ENCODE assay signal across 24 cellular contexts in genomic region chr16:55294129-55294528, GRCh38. TPM values are rescaled to one million over a fixed set of nuclear protein-coding genes. Genes with fewer than 3 reads are reported as not detected.
DNase-seq lines count a peak whose midpoint lies in the region; ATAC-seq and TF ChIP-seq lines count a peak whose summit lies in the region.
"Had no signal": no experiment of that assay in that cellular context is flagged by ENCODE, and none has a peak within 500 bp of the region (broad histone marks: within the 10 kb centered on the region; RNA-seq: fewer than 3 reads in every experiment).

No MANE protein-coding gene starts in this region.

- no peak overlapping the region for H2BK20ac ChIP-seq in H9 (ENCODE audit: low read depth, low read length, poor library complexity, severe bottlenecking)

- in situ Hi-C loops in transverse colon (cut with MboI; ENCODE audit: low pct_ligation_motif_present in 1 of 4, low pct_unique_long_range_greater_than_20kb in 1 of 4, low sequenced_read_pairs in 3 of 4), result no loop called here

- no peak overlapping the region for H2AK5ac ChIP-seq in H9 (ENCODE audit: insufficient read length, low read length)

- intact Hi-C loops in transverse colon (cut with DNase I; ENCODE audit: low total_unique reads), result no loop called here

- no peak overlapping the region for H2BK15ac ChIP-seq in H9 (ENCODE audit: low read depth, low read length)

- no peak overlapping the region for H2BK12ac ChIP-seq in H9 (ENCODE audit: insufficient read length, low read depth, low read length)

- WGBS in H9 (ENCODE audit: extremely low coverage, insufficient read length, low lambda C conversion rate), result no CpG with 5 or more reads among the region's 4 CpGs
- WGBS in transverse colon (ENCODE audit: low coverage in 1 of 2), 2 donors, result 77 to 79% methylated on average over 4 of the region's 4 CpGs

- no peak overlapping the region for H4K5ac ChIP-seq in H9 (ENCODE audit: insufficient read length, low read depth, low read length)

- no peak overlapping the region for H3K27ac Mint-ChIP-seq in H9
- H3K27ac Mint-ChIP-seq: activated T-helper 2 cell treated with anti-CD3 and anti-CD28 coated beads, Interferon-gamma antibody, Interleukin-2, Interleukin-4, amounts not matched to agents 10 μg/mL and 5 μg/mL and 100 μg/mL, durations not matched to agents 14 hours and 24 hours and 36 hours; immature natural killer cell; natural killer cell had no signal

- no peak overlapping the region for H3K27ac ChIP-seq in BLaER1
- H3K27ac ChIP-seq in H9 (ENCODE audit: insufficient read length, low read depth, low read length), result no peak overlapping the region
- H3K27ac ChIP-seq in RWPE2 (ENCODE audit: poor library complexity, severe bottlenecking), result no peak overlapping the region
- no peak overlapping the region for H3K27ac ChIP-seq in transverse colon
- H3K27ac ChIP-seq: cardiac muscle cell, dorsolateral prefrontal cortex, prostate gland had no signal

- no peaks in the 10 kb centered on the region for H4K20me1 ChIP-seq in BLaER1
- no peaks in the 10 kb centered on the region for H4K20me1 ChIP-seq in H9 (ENCODE audit: control insufficient read depth, insufficient read depth, insufficient read length)

- peaks cover 6% of the 10 kb centered on the region in 2 experiments; a peak in 4 of 5 replicates for H3K9me3 Mint-ChIP-seq in H9
- H3K9me3 Mint-ChIP-seq: activated T-helper 2 cell treated with anti-CD3 and anti-CD28 coated beads, Interferon-gamma antibody, Interleukin-2, Interleukin-4, amounts not matched to agents 10 μg/mL and 5 μg/mL and 100 μg/mL, durations not matched to agents 14 hours and 24 hours and 36 hours had no signal

- H3K79me2 ChIP-seq in H9 (ENCODE audit: insufficient read depth, low read length), result no peaks in the 10 kb centered on the region

- no peak overlapping the region for H3K23ac ChIP-seq in H9 (ENCODE audit: insufficient read length, low read depth, low read length)

- TF ChIP-seq POLR2A in transverse colon (IDR thresholded peaks at IDR 0.05), result no peak

- H3K56ac ChIP-seq in H9 (ENCODE audit: insufficient read length, low read depth, low read length), result no peak overlapping the region

- H4K91ac ChIP-seq in H9 (ENCODE audit: insufficient read length, low read depth, low read length), result no peak overlapping the region

- no peak for ATAC-seq in RWPE2 (ENCODE audit: low read depth)
- ATAC-seq: activated CD4-positive, CD25-positive, alpha-beta regulatory T cell treated with anti-CD3 and anti-CD28 coated beads, Interleukin-2, amount 50 U/mL, for 24 hours; natural killer cell had no signal

- peaks cover 3% of the 10 kb centered on the region for H3K27me3 Mint-ChIP-seq in H9 (ENCODE audit: low read depth)

- peaks cover 11% of the 10 kb centered on the region; the same call in 1 of the 2 replicates for H3K9me3 ChIP-seq in BLaER1
- no peaks in the 10 kb centered on the region for H3K9me3 ChIP-seq in H9 (ENCODE audit: control insufficient read depth, low read depth, low read length)
- no peaks in the 10 kb centered on the region for H3K9me3 ChIP-seq in RWPE2 (ENCODE audit: severe bottlenecking)
- H3K9me3 ChIP-seq in transverse colon, result no peaks in the 10 kb centered on the region
- H3K9me3 ChIP-seq: prostate gland had no signal

- no peak overlapping the region for H4K8ac ChIP-seq in H9 (replicated peaks; ENCODE audit: insufficient read length, low read depth, low read length)

- no peaks in the 10 kb centered on the region for H3K79me1 ChIP-seq in H9 (ENCODE audit: insufficient read depth, low read depth, low read length, poor library complexity, severe bottlenecking)

- no peak overlapping the region for H2BK120ac ChIP-seq in H9 (ENCODE audit: low read depth, low read length, poor library complexity, severe bottlenecking)

- TF ChIP-seq EP300 in transverse colon (IDR thresholded peaks at IDR 0.05; ENCODE audit: low read depth), result no peak

- peaks cover 0 to 6% (median 3%) of the 10 kb centered on the region in 3 experiments; a peak in 4 of 7 replicates for H3K36me3 Mint-ChIP-seq in H9 (ENCODE audit: insufficient read depth in 1 of 3, low read depth in 3 of 3)
- H3K36me3 Mint-ChIP-seq: immature natural killer cell, natural killer cell had no signal

- no peak overlapping the region for H2BK5ac ChIP-seq in H9 (ENCODE audit: insufficient read length, low read length)

- no peak overlapping the region for H2AFZ ChIP-seq in H9 (ENCODE audit: low read length)

- no peak overlapping the region for H3K9ac ChIP-seq in BLaER1
- no peak overlapping the region for H3K9ac ChIP-seq in H9 (ENCODE audit: extremely low read depth, insufficient read length, low read length)

- H3K23me2 ChIP-seq in H9 (ENCODE audit: insufficient read length, low read depth, low read length, poor library complexity, severe bottlenecking), result no peaks in the 10 kb centered on the region

- H3K27me3 ChIP-seq in BLaER1 (no peaks in the 10 kb centered on the region), H9 (ENCODE audit: insufficient read depth, low read length) (no peaks in the 10 kb centered on the region), RWPE2 (ENCODE audit: insufficient read depth, poor library complexity, severe bottlenecking) (no peaks in the 10 kb centered on the region), kidney epithelial cell (ENCODE audit: control insufficient read depth, insufficient read depth, low read length) (no peaks in the 10 kb centered on the region), transverse colon (no peaks in the 10 kb centered on the region)
- H3K27me3 ChIP-seq: cardiac muscle cell had no signal

- H3K18ac ChIP-seq in H9 (ENCODE audit: insufficient read length, low read depth, low read length), result no peak overlapping the region

- no peak overlapping the region for H3K14ac ChIP-seq in H9 (ENCODE audit: insufficient read depth, low read length)

- no peak overlapping the region for H3K4me3 Mint-ChIP-seq in H9
- H3K4me3 Mint-ChIP-seq: immature natural killer cell, natural killer cell had no signal

- H3K36me3 ChIP-seq in BLaER1, result no peaks in the 10 kb centered on the region
- no peaks in the 10 kb centered on the region for H3K36me3 ChIP-seq in RWPE2 (ENCODE audit: low read depth)
- H3K36me3 ChIP-seq in kidney epithelial cell (ENCODE audit: control insufficient read depth, insufficient read depth, low read length), result no peaks in the 10 kb centered on the region
- no peaks in the 10 kb centered on the region for H3K36me3 ChIP-seq in transverse colon
- H3K36me3 ChIP-seq: cardiac muscle cell, prostate gland had no signal

- H3K4ac ChIP-seq in H9 (ENCODE audit: low read depth, low read length), result no peak overlapping the region

- DNase-seq in H9, result no peak
- DNase-seq in RWPE2 (ENCODE audit: low spot score), result no peak
- DNase-seq in kidney epithelial cell (ENCODE audit: low read depth), result no peak
- no peak for DNase-seq in transverse colon
- no peak for DNase-seq in T1000 (lab: John Stamatoyannopoulos, UW)
- no peak for DNase-seq in activated effector memory CD4-positive, alpha-beta T cell treated with Interleukin-2 at 50 U/mL for 16 hours
- DNase-seq in NCI-H226, result no peak
- DNase-seq: activated CD8-positive, alpha-beta memory T cell treated with anti-CD3 and anti-CD28 coated beads for 24 hours; COR-L47; dorsolateral prefrontal cortex; erythroblast; immature natural killer cell; natural killer cell; NCI-H1930; NCI-H446; SIG-M5 had no signal

- H3K4me1 Mint-ChIP-seq in H9, result peaks cover 31 to 38% of the 10 kb centered on the region in 2 experiments
- H3K4me1 Mint-ChIP-seq: immature natural killer cell, natural killer cell had no signal

- 0 out of 2 replicates have a peak overlapping the region, but pooled peaks have one; percentile 21 for H3K4me2 ChIP-seq in BLaER1
- H3K4me2 ChIP-seq in H9 (ENCODE audit: insufficient read depth, insufficient read length, low read length), result no peak overlapping the region

- H3T11ph ChIP-seq in H9 (ENCODE audit: low read length), result no peak overlapping the region

- peaks cover 12% of the 10 kb centered on the region for H3K4me1 ChIP-seq in BLaER1
- peaks cover 6% of the 10 kb centered on the region; the same call in 1 of the 2 replicates for H3K4me1 ChIP-seq in H9 (ENCODE audit: insufficient read depth, low read length)
- peaks cover 16% of the 10 kb centered on the region for H3K4me1 ChIP-seq in RWPE2 (ENCODE audit: insufficient read depth, poor library complexity, severe bottlenecking)
- H3K4me1 ChIP-seq in transverse colon, result no peaks in the 10 kb centered on the region
- H3K4me1 ChIP-seq: prostate gland had no signal

- peak; percentile 60 for TF ChIP-seq CTCF in H9 (conservative IDR thresholded peaks at IDR 0.05)
- peak; percentile 33 for TF ChIP-seq CTCF in RWPE2 (IDR thresholded peaks at IDR 0.05; ENCODE audit: poor library complexity, severe bottlenecking)
- TF ChIP-seq CTCF in kidney epithelial cell (IDR thresholded peaks at IDR 0.05; ENCODE audit: insufficient read depth, low read length, poor library complexity, severe bottlenecking), result peak; percentile 15
- no peak for TF ChIP-seq CTCF in transverse colon (IDR thresholded peaks at IDR 0.05)

- no peak overlapping the region for H3K4me3 ChIP-seq in BLaER1
- no peak overlapping the region for H3K4me3 ChIP-seq in RWPE2 (ENCODE audit: severe bottlenecking)
- H3K4me3 ChIP-seq in kidney epithelial cell (ENCODE audit: low read depth, low read length), result no peak overlapping the region
- no peak overlapping the region for H3K4me3 ChIP-seq in transverse colon
- H3K4me3 ChIP-seq: cardiac muscle cell, dorsolateral prefrontal cortex, prostate gland had no signal

RNA-seq across cellular contexts. Expression of gene IRX6, which starts 29.9 kb away (rescaled TPM):
- total RNA-seq in H9 (2021), result not detected in 2 replicates
- 0.41 and 1.3 TPM in 2 replicates for total RNA-seq in kidney epithelial cell
- 1 to 10 TPM in 1 of 4 donors, not detected in 3; 1.1 TPM for total RNA-seq in transverse colon
- total RNA-seq: activated T-helper 2 cell treated with anti-CD3 and anti-CD28 coated beads, Interferon-gamma antibody, Interleukin-2, Interleukin-4, amounts not matched to agents 10 μg/mL and 5 μg/mL and 100 μg/mL, durations not matched to agents 14 hours and 24 hours and 36 hours; G401; glomerular endothelial cell; natural killer cell; T-helper 2 cell treated with Interferon-gamma antibody and Interleukin-4, amounts not matched to agents 100 ng/mL and 5 ng/mL, for 36 hours had no signal

Comparison
In these comparisons a context has a peak if more than half of its experiments do, and no peak if none do; other contexts are left out.
1. CTCF ChIP-seq: peak in H9 (single experiment), RWPE2 (single experiment) and kidney epithelial cell (single experiment); none in transverse colon (0 of 5).